ENCODE assay signal across 15 cellular contexts in genomic region chr6:147615659-147616456, GRCh38.
A peak's percentile ranks its signal among the peaks of the same experiment; 100 is the strongest.
DNase-seq lines count a peak whose midpoint lies in the region; ATAC-seq, FAIRE-seq and TF ChIP-seq lines count a peak whose summit lies in the region.
"Had no signal": no experiment of that assay in that cellular context is flagged by ENCODE, and none has a peak within 500 bp of the region (broad histone marks: within the 10 kb centered on the region; RNA-seq: fewer than 3 reads in every experiment).

No MANE protein-coding gene starts in this region.

- no peak overlapping the region for H3K27ac ChIP-seq in pancreas
- H3K27ac ChIP-seq: SJSA1 had no signal

- no peaks in the 10 kb centered on the region for H3K36me3 ChIP-seq in pancreas
- H3K36me3 ChIP-seq: SJSA1 had no signal

- POLR2A ChIA-PET in WTC11 (lab: Charles Lee) = no interaction called here

- H3K36me3 Mint-ChIP-seq in WTC11 = no peaks in the 10 kb centered on the region
- H3K36me3 Mint-ChIP-seq: CD8-positive, alpha-beta memory T cell had no signal

- H3K4me3 ChIP-seq in pancreas = no peak overlapping the region
- H3K4me3 ChIP-seq: GM12878, SJSA1 had no signal

- 66 to 86% methylated on average over 6 of the region's 6 CpGs for WGBS in pancreas, 2 donors

- H3K27me3 Mint-ChIP-seq in WTC11 (ENCODE audit: low read depth) = no peaks in the 10 kb centered on the region
- H3K27me3 Mint-ChIP-seq: CD8-positive, alpha-beta memory T cell had no signal

- DNase-seq in ELR (ENCODE audit: low read depth) (peak; percentile 30), WTC11 (ENCODE audit: low spot score) (no peak), dedifferentiated amniotic fluid mesenchymal stem cell (ENCODE audit: extremely low spot score) (peak; percentile 16), pancreas (no peak), DMS153 (lab: John Stamatoyannopoulos, UW) (no peak), SKM-1 (lab: John Stamatoyannopoulos, UW; ENCODE audit: unreplicated experiment) (no peak), islet precursor cell (no peak), H4 (ENCODE audit: low spot score) (no peak)
- DNase-seq: CD8-positive, alpha-beta memory T cell; NCI-H1092; NCI-H2227 treated with DMSO at 0.1 percent for 48 hours; NCI-H69; NK-92 treated with Interleukin-12 subunit alpha and Interleukin-12 subunit beta, amount 100 ng/mL, for 24 hours had no signal

- no peaks in the 10 kb centered on the region for H3K9me3 Mint-ChIP-seq in WTC11
- H3K9me3 Mint-ChIP-seq: CD8-positive, alpha-beta memory T cell had no signal

- no peaks in the 10 kb centered on the region for H3K27me3 ChIP-seq in pancreas
- H3K27me3 ChIP-seq: SJSA1 had no signal

- FAIRE-seq in pancreas (lab: Jason Lieb, UNC) = peak; percentile 98
- FAIRE-seq: GM12878 had no signal

- H3K4me3 Mint-ChIP-seq in WTC11 = no peak overlapping the region
- H3K4me3 Mint-ChIP-seq: CD8-positive, alpha-beta memory T cell had no signal

- ATAC-seq in WTC11 = no peak
- no peak for ATAC-seq in pancreas
- ATAC-seq: GM12878 had no signal

- H3K27ac Mint-ChIP-seq in WTC11 = no peak overlapping the region
- H3K27ac Mint-ChIP-seq: CD8-positive, alpha-beta memory T cell had no signal

- H3K9me3 ChIP-seq in pancreas = no peaks in the 10 kb centered on the region
- H3K9me3 ChIP-seq: SJSA1 had no signal

- CTCF ChIA-PET in WTC11 (lab: Charles Lee) = no interaction called here

- no peaks in the 10 kb centered on the region for H3K4me1 ChIP-seq in pancreas

- TF ChIP-seq CTCF in WTC11 (IDR thresholded peaks at IDR 0.05) (no peak), pancreas (IDR thresholded peaks at IDR 0.05) (no peak)

- H3K4me1 Mint-ChIP-seq in WTC11 = no peaks in the 10 kb centered on the region; the same call in 1 of the 2 replicates
- H3K4me1 Mint-ChIP-seq: CD8-positive, alpha-beta memory T cell had no signal

- intact Hi-C loops in pancreas (cut with DNase I) = no loop called here

TF ChIP-seq in WTC11, 78 proteins besides CTCF, POLR2A, EP300 and RAD21:
- no peak for TF ChIP-seq RORB (CRISPR knock-in tag; IDR thresholded peaks at IDR 0.05)
- TF ChIP-seq HMGA2 (CRISPR knock-in tag; IDR thresholded peaks at IDR 0.05) = peak; percentile 92; the same call in 1 of the 2 replicates
TF ChIP-seq in WTC11: peak in this region for 1.

Comparison
In these comparisons a context has a peak if more than half of its experiments do, and no peak if none do; other contexts are left out.
1. DNase-seq: peak in ELR (single experiment) and dedifferentiated amniotic fluid mesenchymal stem cell (single experiment); none in WTC11 (single experiment), pancreas (0 of 6), DMS153 (single experiment), SKM-1 (single experiment), islet precursor cell (single experiment) and H4 (single experiment).